ENCODE assay signal across 26 cellular contexts in genomic region chr11:7898666-7899283, GRCh38. TPM values are rescaled to one million over a fixed set of nuclear protein-coding genes. Genes with fewer than 3 reads are reported as not detected.
DNase-seq lines count a peak whose midpoint lies in the region; ATAC-seq and TF ChIP-seq lines count a peak whose summit lies in the region.
"Had no signal": no experiment of that assay in that cellular context is flagged by ENCODE, and none has a peak within 500 bp of the region (broad histone marks: within the 10 kb centered on the region; RNA-seq: fewer than 3 reads in every experiment).

No MANE protein-coding gene starts in this region.

- H3K27me3 ChIP-seq in Panc1 (ENCODE audit: control insufficient read depth, insufficient read depth, low read length) (no peaks in the 10 kb centered on the region; the same call in 1 of the 2 replicates), endodermal cell (ENCODE audit: control insufficient read depth, insufficient read depth, low read length, poor library complexity, severe bottlenecking) (no peaks in the 10 kb centered on the region), trophoblast cell (ENCODE audit: insufficient read depth, low read length) (no peaks in the 10 kb centered on the region)
- H3K27me3 ChIP-seq: BLaER1 treated with 17β-estradiol and CSF1 and Interleukin-3, amounts not matched to agents 10 nM and 100 nM had no signal

- H3K9ac ChIP-seq in endodermal cell (ENCODE audit: extremely low read depth, low read length, poor library complexity, severe bottlenecking) (no peak overlapping the region), trophoblast cell (ENCODE audit: low read length) (no peak overlapping the region)
- H3K9ac ChIP-seq: BLaER1 treated with 17β-estradiol and CSF1 and Interleukin-3, amounts not matched to agents 10 nM and 100 nM had no signal

- no peak for ATAC-seq in Panc1
- ATAC-seq in GM18520 (IDR thresholded peaks at IDR 0.05; ENCODE audit: unreplicated experiment) = no peak
- ATAC-seq in HG03280 (IDR thresholded peaks at IDR 0.05; ENCODE audit: unreplicated experiment) = no peak
- ATAC-seq in HG03439 (IDR thresholded peaks at IDR 0.05; ENCODE audit: unreplicated experiment) = no peak
- ATAC-seq: A549, GM23338 had no signal

- no peak overlapping the region for H3K4me2 ChIP-seq in trophoblast cell (ENCODE audit: low read length)
- H3K4me2 ChIP-seq: A549; BLaER1 treated with 17β-estradiol and CSF1 and Interleukin-3, amounts not matched to agents 10 nM and 100 nM; GM23338 had no signal

- no peak overlapping the region for H4K8ac ChIP-seq in trophoblast cell (ENCODE audit: low read depth, low read length)

- CTCF ChIA-PET in Panc1 (lab: Charles Lee) = no interaction called here

- no peak overlapping the region for H3K4ac ChIP-seq in trophoblast cell (ENCODE audit: low read depth, low read length)

- H3K4me1 ChIP-seq in Panc1 (ENCODE audit: control insufficient read depth, insufficient read depth, low read length) (no peaks in the 10 kb centered on the region), endodermal cell (ENCODE audit: control insufficient read depth, insufficient read depth, low read length) (peaks cover 5% of the 10 kb centered on the region), trophoblast cell (ENCODE audit: control insufficient read depth in 1 of 2, insufficient read depth in 2 of 2, low read length in 2 of 2) (no peaks in the 10 kb centered on the region)
- H3K4me1 ChIP-seq: A549, BE2C, HAP-1 had no signal

- POLR2A ChIA-PET in Panc1 (lab: Charles Lee) = no interaction called here

- H3K18ac ChIP-seq in trophoblast cell (ENCODE audit: low read length) = no peak overlapping the region

- H4K91ac ChIP-seq in trophoblast cell (ENCODE audit: low read depth, low read length) = no peak overlapping the region

- no peak overlapping the region for H2BK12ac ChIP-seq in trophoblast cell (ENCODE audit: low read length)

- no peak overlapping the region for H3K23ac ChIP-seq in trophoblast cell (ENCODE audit: low read length)

- no peak overlapping the region for H4K12ac ChIP-seq in trophoblast cell (ENCODE audit: low read depth, low read length)

- in situ Hi-C loops in Panc1 (cut with HindIII; ENCODE audit: low pct_unique_long_range_greater_than_20kb, low sequenced_read_pairs) = no loop called here

- H3K4me1 Mint-ChIP-seq in endodermal cell = peaks cover 51% of the 10 kb centered on the region
- H3K4me1 Mint-ChIP-seq: CD14-positive monocyte; CD4-positive, alpha-beta memory T cell had no signal

- H3K36me3 ChIP-seq in Panc1 (ENCODE audit: control insufficient read depth, insufficient read depth, low read length) (no peaks in the 10 kb centered on the region), endodermal cell (ENCODE audit: control insufficient read depth, insufficient read depth, low read length) (peaks cover 74% of the 10 kb centered on the region), trophoblast cell (ENCODE audit: control insufficient read depth in 1 of 2, insufficient read depth in 2 of 2, low read length in 2 of 2) (peaks cover 9 to 13% of the 10 kb centered on the region in 2 experiments)
- H3K36me3 ChIP-seq: BE2C; BLaER1 treated with 17β-estradiol and CSF1 and Interleukin-3, amounts not matched to agents 10 nM and 100 nM; HAP-1 had no signal

- H2AFZ ChIP-seq in trophoblast cell (ENCODE audit: insufficient read depth, low read length, poor library complexity) = no peak overlapping the region
- H2AFZ ChIP-seq: GM23338 had no signal

- H3K9me3 ChIP-seq in Panc1 (ENCODE audit: control insufficient read depth, insufficient read depth, low read depth, low read length) = no peaks in the 10 kb centered on the region
- H3K9me3 ChIP-seq in endodermal cell (ENCODE audit: control insufficient read depth, low read length) = peaks cover 44% of the 10 kb centered on the region
- H3K9me3 ChIP-seq in trophoblast cell (ENCODE audit: insufficient read depth, low read depth, low read length) = no peaks in the 10 kb centered on the region
- H3K9me3 ChIP-seq: A549, BE2C, HAP-1 had no signal

- H3K4me3 ChIP-seq in GM12865 (ENCODE audit: low read depth, low read length) (no peak overlapping the region), Panc1 (ENCODE audit: low read depth in 2 of 2, low read length in 2 of 2) (no peak overlapping the region), endodermal cell (ENCODE audit: low read length) (no peak overlapping the region), trophoblast cell (ENCODE audit: low read depth, low read length) (no peak overlapping the region)
- H3K4me3 ChIP-seq: A549; BLaER1 treated with 17β-estradiol and CSF1 and Interleukin-3, amounts not matched to agents 10 nM and 100 nM; GM23338; HAP-1 had no signal

- H3K14ac ChIP-seq in trophoblast cell (ENCODE audit: low read length) = no peak overlapping the region

- H3K27ac Mint-ChIP-seq in endodermal cell = peak overlapping the region; percentile 50
- H3K27ac Mint-ChIP-seq: CD4-positive, alpha-beta memory T cell; GM23338; HFFc6 had no signal

- no peak overlapping the region for H2AK5ac ChIP-seq in trophoblast cell (ENCODE audit: low read length)

- DNase-seq in GM12865 (ENCODE audit: low read depth) (peak; percentile 32), Panc1 (ENCODE audit: low read depth, low spot score) (no peak), endodermal cell (no peak), trophoblast cell (peak; percentile 25 to 75), H4 (ENCODE audit: low spot score) (no peak)
- DNase-seq: 8988T; ACHN; AML-193; BE2C; Calu3; CD4-positive, alpha-beta memory T cell; COR-L47; DMS53; DMS79 treated with DMSO at 0.1 percent for 48 hours; GF-D8; HFFc6 had no signal

- H3K27ac ChIP-seq in Panc1 (ENCODE audit: low read length) = no peak overlapping the region
- no peak overlapping the region for H3K27ac ChIP-seq in endodermal cell (ENCODE audit: low read depth, low read length)
- no peak overlapping the region for H3K27ac ChIP-seq in trophoblast cell (ENCODE audit: low read depth, low read length)
- H3K27ac ChIP-seq: A549; BLaER1 treated with 17β-estradiol and CSF1 and Interleukin-3, amounts not matched to agents 10 nM and 100 nM had no signal

- H3K27me3 Mint-ChIP-seq in endodermal cell (ENCODE audit: insufficient read depth) = no peaks in the 10 kb centered on the region

- no peaks in the 10 kb centered on the region for H3K79me1 ChIP-seq in trophoblast cell (ENCODE audit: low read length)

- H3K79me2 ChIP-seq in trophoblast cell (ENCODE audit: control insufficient read depth, insufficient read depth, low read length, poor library complexity) = no peaks in the 10 kb centered on the region

- H3K4me3 Mint-ChIP-seq in endodermal cell = no peak overlapping the region
- H3K4me3 Mint-ChIP-seq: CD14-positive monocyte; CD4-positive, alpha-beta memory T cell; GM23338; HFFc6 had no signal

- H3K36me3 Mint-ChIP-seq in endodermal cell (ENCODE audit: low read depth) = peaks cover 78% of the 10 kb centered on the region
- H3K36me3 Mint-ChIP-seq: CD14-positive monocyte; CD4-positive, alpha-beta memory T cell had no signal

- TF ChIP-seq CTCF in GM12865 (IDR thresholded peaks at IDR 0.05; ENCODE audit: insufficient read depth, low read depth, low read length, missing control alignments) (no peak), Panc1 (IDR thresholded peaks at IDR 0.05) (peak; percentile 12; the same call in 1 of the 2 replicates), endodermal cell (conservative IDR thresholded peaks at IDR 0.05) (no peak)

- WGBS in endodermal cell (ENCODE audit: insufficient coverage in 1 of 2, insufficient read length in 1 of 2), 2 experiments = 92 to 100% methylated on average over 4 to 5 of the region's 5 CpGs
- WGBS in trophoblast cell (ENCODE audit: extremely low coverage, insufficient coverage, insufficient read length) = no CpG with 5 or more reads among the region's 5 CpGs

- no TSS peak for BruUV-seq in Panc1 (replicated peaks; lab: Mats Ljungman, UMichigan)

- no peak overlapping the region for H2BK120ac ChIP-seq in trophoblast cell (ENCODE audit: insufficient read depth, low read length, poor library complexity)

- intact Hi-C loops in Panc1 (cut with micrococcal nuclease; ENCODE audit: unreplicated experiment) = loop anchor here (10.0 kb wide), 1 partner anchor 196 kb away; no protein-coding TSS in a partner anchor

- H2BK5ac ChIP-seq in trophoblast cell (ENCODE audit: low read depth, low read length, poor library complexity) = no peak overlapping the region

- H3K9me3 Mint-ChIP-seq in endodermal cell = peaks cover 24% of the 10 kb centered on the region
- H3K9me3 Mint-ChIP-seq: HFFc6 had no signal

RNA-seq across cellular contexts. Expression of gene OR10A6, which starts 32.3 kb away (rescaled TPM):
- total RNA-seq in Panc1 (2021; ENCODE audit: unreplicated experiment) (not detected), endodermal cell (not detected)
- not detected for polyA plus RNA-seq in Panc1 (2012; ENCODE audit: insufficient read length)
- polyA plus RNA-seq in endodermal cell (2013, experiment 1 of 2) = not detected
- not detected for polyA plus RNA-seq in endodermal cell (2013, experiment 2 of 2)
- polyA plus RNA-seq in trophoblast cell (2013) = not detected in 2 replicates
- total RNA-seq in H4 (2014; rRNA removed; shearing (Covaris generic)) = not detected in 2 replicates
- total RNA-seq: Calu3; CD4-positive, alpha-beta memory T cell; Daoy; G401; GM23338 had no signal
- polyA plus RNA-seq: A549; CD14-positive monocyte; CD4-positive, alpha-beta memory T cell had no signal

RNA-seq across cellular contexts. Expression of gene OR10A3, which starts 42.7 kb away (rescaled TPM):
- total RNA-seq in Panc1 (2021; ENCODE audit: unreplicated experiment) (not detected), endodermal cell (not detected)
- polyA plus RNA-seq in Panc1 (2012; ENCODE audit: insufficient read length) = not detected
- polyA plus RNA-seq in endodermal cell (2013, experiment 1 of 2) = not detected
- polyA plus RNA-seq in endodermal cell (2013, experiment 2 of 2) = not detected
- not detected in 2 replicates for polyA plus RNA-seq in trophoblast cell (2013)
- total RNA-seq in H4 (2014; rRNA removed; shearing (Covaris generic)) = not detected in 2 replicates
- total RNA-seq: Calu3; CD4-positive, alpha-beta memory T cell; Daoy; G401 had no signal
- polyA plus RNA-seq: A549; CD14-positive monocyte; CD4-positive, alpha-beta memory T cell had no signal

Comparison
In these comparisons a context has a peak if more than half of its experiments do, and no peak if none do; other contexts are left out.
1. DNase-seq: peak in GM12865 (single experiment) and trophoblast cell (2 of 2); none in Panc1 (single experiment), endodermal cell (single experiment) and H4 (single experiment).